In the genomic region with DNA sequence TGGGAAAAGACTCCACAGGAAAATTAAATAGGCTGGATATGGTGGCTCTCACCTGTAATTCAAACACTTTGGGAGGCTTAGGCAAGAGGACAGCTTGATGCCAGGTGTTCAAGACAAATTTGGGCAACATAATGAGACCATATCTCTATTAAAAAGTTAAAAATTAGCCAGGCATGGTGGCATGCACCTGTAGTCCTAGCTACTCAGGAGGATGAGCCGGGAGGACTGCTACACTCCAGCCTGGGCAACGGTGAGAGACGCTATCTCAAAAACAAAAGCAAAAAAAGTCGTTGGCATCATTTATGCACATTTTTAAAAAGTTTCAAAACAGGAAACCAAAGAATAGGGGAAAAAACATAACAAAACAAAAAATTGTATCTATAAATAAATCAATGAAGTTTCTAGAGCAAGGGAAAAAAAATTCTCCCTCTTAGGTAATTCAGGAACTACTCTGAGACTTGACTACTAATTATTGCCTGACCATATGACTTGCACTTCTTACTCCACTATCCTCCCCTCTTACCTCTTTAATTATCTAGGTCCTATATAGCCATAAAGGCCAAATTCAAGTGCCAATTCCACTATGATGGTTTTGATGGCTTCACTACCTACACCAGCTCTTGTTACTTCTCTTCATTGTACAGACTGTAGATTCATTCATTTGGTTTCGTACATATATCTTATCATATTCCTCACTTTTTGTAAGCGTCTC, we compare ENCODE assay signal across 9 cellular contexts. TPM values are rescaled to one million over a fixed set of nuclear protein-coding genes. Genes with fewer than 3 reads are reported as not detected.
DNase-seq lines count a peak whose midpoint lies in the region; ATAC-seq and TF ChIP-seq lines count a peak whose summit lies in the region.
"Had no signal": no experiment of that assay in that cellular context is flagged by ENCODE, and none has a peak within 500 bp of the region (broad histone marks: within the 10 kb centered on the region; RNA-seq: fewer than 3 reads in every experiment).

No MANE protein-coding gene starts in this region.

- no peak overlapping the region for H2AFZ ChIP-seq in SU-DHL-6 (ENCODE audit: low read depth, low read length, severe bottlenecking)

- H4K20me1 ChIP-seq in SU-DHL-6 (ENCODE audit: low read depth, low read length), result no peaks in the 10 kb centered on the region

- H3K27me3 ChIP-seq in SU-DHL-6 (ENCODE audit: low read length) (no peaks in the 10 kb centered on the region), foreskin keratinocyte (no peaks in the 10 kb centered on the region), spleen (replicated peaks in 1 of 7) (no peaks in the 10 kb centered on the region)

- 72 to 81% (median 79%) methylated on average over 6 of the region's 6 CpGs for WGBS in spleen, 5 donors

- H3K36me3 Mint-ChIP-seq in activated CD4-positive, alpha-beta T cell treated with anti-CD3 and anti-CD28 coated beads, Interleukin-2, amount 10 ng/mL, durations not matched to agents 7 days and 5 days (ENCODE audit: low read depth), result peaks cover 38% of the 10 kb centered on the region

- H3K4me3 ChIP-seq in SU-DHL-6 (ENCODE audit: insufficient read depth, low read length, poor library complexity, severe bottlenecking), result peak overlapping the region; percentile 90
- peak overlapping the region; percentile 71 to 98 (median 92) for H3K4me3 ChIP-seq in spleen

- peak overlapping the region; percentile 99 for H3K4me3 Mint-ChIP-seq in activated CD4-positive, alpha-beta T cell treated with anti-CD3 and anti-CD28 coated beads, Interleukin-2, amount 10 ng/mL, durations not matched to agents 7 days and 5 days

- peak overlapping the region; percentile 92 for H3K9ac ChIP-seq in SU-DHL-6 (ENCODE audit: low read length)

- H3K79me2 ChIP-seq in SU-DHL-6 (ENCODE audit: insufficient read depth, low read length), result peaks cover 57% of the 10 kb centered on the region

- H3F3A ChIP-seq in SU-DHL-6 (ENCODE audit: insufficient read depth), result 0 out of 2 replicates have a peak, but pooled peaks cover 3% of the 10 kb centered on the region

- no peak overlapping the region for H3K27ac ChIP-seq in SU-DHL-6 (ENCODE audit: low read depth, low read length)
- peak overlapping the region; percentile 51 for H3K27ac ChIP-seq in foreskin keratinocyte
- H3K27ac ChIP-seq in spleen, result no peak overlapping the region

- peaks cover 2% of the 10 kb centered on the region for H3K27me3 Mint-ChIP-seq in activated CD4-positive, alpha-beta T cell treated with anti-CD3 and anti-CD28 coated beads, Interleukin-2, amount 10 ng/mL, durations not matched to agents 7 days and 5 days

- peaks cover 5% of the 10 kb centered on the region for H3K4me1 ChIP-seq in foreskin keratinocyte
- H3K4me1 ChIP-seq in spleen, result peaks cover 25 to 61% (median 42%) of the 10 kb centered on the region in 6 donors

- H3K4me1 Mint-ChIP-seq in activated CD4-positive, alpha-beta T cell treated with anti-CD3 and anti-CD28 coated beads, Interleukin-2, amount 10 ng/mL, durations not matched to agents 7 days and 5 days, result peaks cover 48% of the 10 kb centered on the region

- peaks cover 4% of the 10 kb centered on the region; the same call in 1 of the 2 replicates for H3K36me3 ChIP-seq in SU-DHL-6 (ENCODE audit: low read length)
- H3K36me3 ChIP-seq in spleen, result peaks cover 0 to 33% (median 8%) of the 10 kb centered on the region in 6 donors

- CTCF ChIA-PET in activated CD4-positive, alpha-beta T cell treated with anti-CD3 and anti-CD28 coated beads, Interleukin-2, amount 10 ng/mL, durations not matched to agents 7 days and 5 days (lab: Charles Lee), result interaction anchor here (1.2 to 4.0 kb wide), 4 partner anchors 11 to 54 kb away, joined by 3 to 24 read pairs (median 5); partner anchors contain the start of gene CHD8

- intact Hi-C loops in spleen (cut with DNase I; ENCODE audit: low total_unique reads), result no loop called here

- no peak for TF ChIP-seq POLR2A in spleen (IDR thresholded peaks at IDR 0.05)
- TF ChIP-seq POLR2A in GM18505 (IDR thresholded peaks at IDR 0.05; ENCODE audit: borderline replicate concordance, extremely low read depth, insufficient read depth, insufficient read length), result no peak

- H3K9me3 Mint-ChIP-seq in activated CD4-positive, alpha-beta T cell treated with anti-CD3 and anti-CD28 coated beads, Interleukin-2, amount 10 ng/mL, durations not matched to agents 7 days and 5 days, result peaks cover 2% of the 10 kb centered on the region

- peak overlapping the region; percentile 73 for H3K4me2 ChIP-seq in SU-DHL-6 (ENCODE audit: low read depth, low read length, poor library complexity, severe bottlenecking)

- POLR2A ChIA-PET in activated CD4-positive, alpha-beta T cell treated with anti-CD3 and anti-CD28 coated beads, Interleukin-2, amount 10 ng/mL, durations not matched to agents 7 days and 5 days (lab: Charles Lee), result no interaction called here

- no peak for DNase-seq in activated CD4-positive, alpha-beta T cell treated with anti-CD3 and anti-CD28 coated beads, Interleukin-2, amount 10 ng/mL, durations not matched to agents 7 days and 5 days
- DNase-seq in activated CD4-positive, alpha-beta T cell treated with anti-CD3 and anti-CD28 coated beads, Interleukin-2, amount 50 U/mL, for 48 hours, result no peak
- DNase-seq in foreskin keratinocyte (no peak), spleen (no peak)
- DNase-seq: NCI-H187 treated with DMSO at 0.1 percent for 48 hours had no signal

- H3K9me2 ChIP-seq in SU-DHL-6 (replicated peaks; ENCODE audit: insufficient read depth, low read length), result no peaks in the 10 kb centered on the region

- ATAC-seq in foreskin keratinocyte (no peak), GM18505 (IDR thresholded peaks at IDR 0.05; ENCODE audit: unreplicated experiment) (no peak), GM18867 (IDR thresholded peaks at IDR 0.05; ENCODE audit: unreplicated experiment) (no peak), HG03521 (IDR thresholded peaks at IDR 0.05; ENCODE audit: unreplicated experiment) (no peak)

- TF ChIP-seq CTCF in SU-DHL-6 (IDR thresholded peaks at IDR 0.05; ENCODE audit: insufficient read depth, low read length, poor library complexity, severe bottlenecking), result no peak
- no peak for TF ChIP-seq CTCF in foreskin keratinocyte (conservative IDR thresholded peaks at IDR 0.05)
- TF ChIP-seq CTCF in spleen (IDR thresholded peaks at IDR 0.05 in 8 of 11, conservative IDR thresholded peaks at IDR 0.05 in 3 of 11), result no peak

- H3K27ac Mint-ChIP-seq in activated CD4-positive, alpha-beta T cell treated with anti-CD3 and anti-CD28 coated beads, Interleukin-2, amount 10 ng/mL, durations not matched to agents 7 days and 5 days, result peak overlapping the region; percentile 100

- H3K9me3 ChIP-seq in SU-DHL-6 (ENCODE audit: insufficient read depth, low read length), result no peaks in the 10 kb centered on the region
- no peaks in the 10 kb centered on the region for H3K9me3 ChIP-seq in spleen

RNA-seq across cellular contexts. Expression of gene METTL3, which starts 1.6 kb away (rescaled TPM):
- total RNA-seq in activated CD4-positive, alpha-beta T cell treated with anti-CD3 and anti-CD28 coated beads, Interleukin-2, amount 10 ng/mL, durations not matched to agents 7 days and 5 days, result 10 to 100 TPM; 80.2 to 81.4 TPM
- 49.0 and 51.7 TPM in 2 replicates for total RNA-seq in foreskin keratinocyte
- 37.4 and 45.3 TPM in 2 replicates for polyA plus RNA-seq in foreskin keratinocyte
- total RNA-seq in spleen, result 10 to 100 TPM; 52.0 to 88.7 (median 64.8) TPM
- polyA plus RNA-seq in spleen, result 10 to 100 TPM; 46.2 to 61.1 (median 47.7) TPM

RNA-seq across cellular contexts. Expression of gene SALL2, which starts 16.6 kb away (rescaled TPM):
- 1 to 10 TPM; 1.9 to 2.2 TPM for total RNA-seq in activated CD4-positive, alpha-beta T cell treated with anti-CD3 and anti-CD28 coated beads, Interleukin-2, amount 10 ng/mL, durations not matched to agents 7 days and 5 days
- 2.1 and 2.6 TPM in 2 replicates for total RNA-seq in foreskin keratinocyte
- polyA plus RNA-seq in foreskin keratinocyte, result 1.6 and 1.8 TPM in 2 replicates
- total RNA-seq in spleen, result 1 to 10 TPM; 2.7 to 6.7 (median 4.6) TPM
- 1 to 10 TPM in 1 of 3 donors, under 1 TPM in 2; 0.76 to 1.1 (median 0.93) TPM for polyA plus RNA-seq in spleen

RNA-seq across cellular contexts. Expression of gene TOX4, which starts 32.6 kb away (rescaled TPM):
- total RNA-seq in activated CD4-positive, alpha-beta T cell treated with anti-CD3 and anti-CD28 coated beads, Interleukin-2, amount 10 ng/mL, durations not matched to agents 7 days and 5 days, result 10 to 100 TPM; 78.0 to 83.1 TPM
- 51.4 and 53.1 TPM in 2 replicates for total RNA-seq in foreskin keratinocyte
- polyA plus RNA-seq in foreskin keratinocyte, result 39.6 and 44.8 TPM in 2 replicates
- 10 to 100 TPM; 45.7 to 70.8 (median 65.1) TPM for total RNA-seq in spleen
- polyA plus RNA-seq in spleen, result 10 to 100 TPM in 2 of 3 donors, 1 to 10 TPM in 1; 9.9 to 17.5 (median 12.1) TPM

RNA-seq across cellular contexts. Expression of gene RAB2B, which starts 32.8 kb away (rescaled TPM):
- total RNA-seq in activated CD4-positive, alpha-beta T cell treated with anti-CD3 and anti-CD28 coated beads, Interleukin-2, amount 10 ng/mL, durations not matched to agents 7 days and 5 days, result 10 to 100 TPM; 23.3 to 23.8 TPM
- total RNA-seq in foreskin keratinocyte, result 12.6 TPM in 2 replicates
- 4.8 and 5.3 TPM in 2 replicates for polyA plus RNA-seq in foreskin keratinocyte
- 10 to 100 TPM; 21.5 to 34.2 (median 29.3) TPM for total RNA-seq in spleen
- 10 to 100 TPM in 2 of 3 donors, 1 to 10 TPM in 1; 7.2 to 19.9 (median 12.2) TPM for polyA plus RNA-seq in spleen

RNA-seq across cellular contexts. Expression of gene CHD8, which starts 53.7 kb away (rescaled TPM):
- 100 to 1,000 TPM; 123 to 127 TPM for total RNA-seq in activated CD4-positive, alpha-beta T cell treated with anti-CD3 and anti-CD28 coated beads, Interleukin-2, amount 10 ng/mL, durations not matched to agents 7 days and 5 days
- total RNA-seq in foreskin keratinocyte, result 71.1 and 74.1 TPM in 2 replicates
- 38.2 and 40.7 TPM in 2 replicates for polyA plus RNA-seq in foreskin keratinocyte
- total RNA-seq in spleen, result 10 to 100 TPM; 83.9 to 99.4 (median 90.8) TPM
- polyA plus RNA-seq in spleen, result 10 to 100 TPM; 23.8 to 38.2 (median 30.5) TPM
